In genomic region chr16:2086136-2086742, GRCh38 we compare ENCODE assay signal across 1 cellular context.
TF ChIP-seq lines count a peak whose summit lies in the region.

No MANE protein-coding gene starts in this region.

TF ChIP-seq in H1, 55 proteins besides CTCF, POLR2A, EP300 and RAD21:
- TF ChIP-seq FOSL1 (IDR thresholded peaks at IDR 0.05; ENCODE audit: insufficient read depth, low read depth, low read length) (no peak), GABPA (IDR thresholded peaks at IDR 0.05; ENCODE audit: borderline replicate concordance, insufficient read depth, low read length) (no peak), SP4 (IDR thresholded peaks at IDR 0.05; ENCODE audit: low read length) (no peak)
TF ChIP-seq in H1: peak in this region for 0.
